ENCODE assay signal across 24 cellular contexts in genomic region chr2:23322813-23323212, GRCh38.
DNase-seq lines count a peak whose midpoint lies in the region; ATAC-seq, FAIRE-seq and TF ChIP-seq lines count a peak whose summit lies in the region.
"Had no signal": no experiment of that assay in that cellular context is flagged by ENCODE, and none has a peak within 500 bp of the region (broad histone marks: within the 10 kb centered on the region; RNA-seq: fewer than 3 reads in every experiment).

No MANE protein-coding gene starts in this region.

- H3K9me3 ChIP-seq in body of pancreas (no peaks in the 10 kb centered on the region), small intestine (ENCODE audit: control insufficient read depth, low read depth) (no peaks in the 10 kb centered on the region), Caco-2 (no peaks in the 10 kb centered on the region)

- H3K36me3 ChIP-seq in body of pancreas (replicated peaks in 1 of 2; ENCODE audit: insufficient read depth in 1 of 2, low read depth in 2 of 2) (no peaks in the 10 kb centered on the region), small intestine (ENCODE audit: control insufficient read depth in 2 of 2, insufficient read depth in 2 of 2, low read length in 2 of 2) (no peaks in the 10 kb centered on the region), Caco-2 (ENCODE audit: control insufficient read depth, insufficient read depth, low read length) (no peaks in the 10 kb centered on the region)

- no peak overlapping the region for H3K4me3 Mint-ChIP-seq in Caco-2 (ENCODE audit: unreplicated experiment)
- no peak overlapping the region for H3K4me3 Mint-ChIP-seq in effector memory CD8-positive, alpha-beta T cell
- H3K4me3 Mint-ChIP-seq: B cell; CD8-positive, alpha-beta T cell had no signal

- intact Hi-C loops in body of pancreas (cut with DNase I), result no loop called here
- intact Hi-C loops in Caco-2 (cut with micrococcal nuclease; ENCODE audit: unreplicated experiment), result no loop called here

- no peak overlapping the region for H3K27ac Mint-ChIP-seq in Caco-2 (ENCODE audit: unreplicated experiment)
- H3K27ac Mint-ChIP-seq in effector memory CD8-positive, alpha-beta T cell, result no peak overlapping the region
- H3K27ac Mint-ChIP-seq: B cell; CD8-positive, alpha-beta T cell had no signal

- H3K27me3 ChIP-seq in body of pancreas, result no peaks in the 10 kb centered on the region
- H3K27me3 ChIP-seq in small intestine (ENCODE audit: control insufficient read depth in 2 of 2, insufficient read depth in 2 of 2, low read length in 2 of 2), result no peaks in the 10 kb centered on the region
- H3K27me3 ChIP-seq in Caco-2 (replicated peaks; ENCODE audit: control insufficient read depth, insufficient read depth, low read length), result no peaks in the 10 kb centered on the region

- ATAC-seq in body of pancreas, result peak; percentile 12
- no peak for ATAC-seq in effector memory CD8-positive, alpha-beta T cell (replicated peaks)
- ATAC-seq: CD8-positive, alpha-beta T cell; HCT116 had no signal

- H3K36me3 Mint-ChIP-seq in Caco-2 (ENCODE audit: insufficient read depth, unreplicated experiment), result no peaks in the 10 kb centered on the region
- peaks cover 6% of the 10 kb centered on the region for H3K36me3 Mint-ChIP-seq in effector memory CD8-positive, alpha-beta T cell (ENCODE audit: insufficient read depth)
- H3K36me3 Mint-ChIP-seq: CD8-positive, alpha-beta T cell had no signal

- H3K4me1 Mint-ChIP-seq in Caco-2 (ENCODE audit: low read depth, unreplicated experiment), result no peaks in the 10 kb centered on the region
- H3K4me1 Mint-ChIP-seq in effector memory CD8-positive, alpha-beta T cell (ENCODE audit: low read depth in 2 of 2), result no peaks in the 10 kb centered on the region
- H3K4me1 Mint-ChIP-seq: B cell had no signal

- no peak for TF ChIP-seq CTCF in body of pancreas (IDR thresholded peaks at IDR 0.05)
- TF ChIP-seq CTCF in fibroblast of the aortic adventitia (IDR thresholded peaks at IDR 0.05; ENCODE audit: insufficient read depth, low read length), result no peak
- TF ChIP-seq CTCF in Caco-2 (IDR thresholded peaks at IDR 0.05; ENCODE audit: insufficient read depth in 1 of 2, low read depth in 1 of 2, low read length in 1 of 2, severe bottlenecking in 1 of 2, unreplicated experiment in 1 of 2), result no peak

- no peak for FAIRE-seq in small intestine (lab: Jason Lieb, UNC)
- FAIRE-seq: GM12891, GM19239, RCC 7860 had no signal

- H3K9me3 Mint-ChIP-seq in Caco-2 (ENCODE audit: unreplicated experiment), result no peaks in the 10 kb centered on the region
- no peaks in the 10 kb centered on the region for H3K9me3 Mint-ChIP-seq in effector memory CD8-positive, alpha-beta T cell
- H3K9me3 Mint-ChIP-seq: CD8-positive, alpha-beta T cell had no signal

- BruUV-seq in Caco-2 (replicated peaks; lab: Mats Ljungman, UMichigan), result no TSS peak

- 27 to 38% methylated on average over 7 of the region's 7 CpGs for WGBS in body of pancreas, 2 donors
- WGBS in small intestine, 3 donors, result 24 to 58% (median 36%) methylated on average over 7 of the region's 7 CpGs

- POLR2A ChIA-PET in Caco-2 (lab: Charles Lee), result no interaction called here

- H3K27ac ChIP-seq in body of pancreas (no peak overlapping the region), small intestine (ENCODE audit: low read depth in 1 of 2, low read length in 1 of 2) (no peak overlapping the region)
- H3K27ac ChIP-seq: C4-2B, SK-N-MC had no signal

- DNase-seq in NCI-H446 treated with DMSO at 0.1 percent for 48 hours (lab: John Stamatoyannopoulos, UW) (peak; percentile 60), body of pancreas (peak in 1 of 4 donors; percentile 17), fibroblast of the aortic adventitia (ENCODE audit: low read depth) (peak; percentile 31), small intestine (peak; percentile 4), Caco-2 (no peak), SW 1271 (lab: John Stamatoyannopoulos, UW) (no peak)
- no peak for DNase-seq in effector memory CD8-positive, alpha-beta T cell
- DNase-seq: CD8-positive, alpha-beta T cell; DMS 273 treated with DMSO at 0.1 percent for 48 hours; DMS79; EL; GF-D8; NCI-H1048; NCI-H1694 treated with DMSO at 0.1 percent for 48 hours; NCI-H2227 treated with DMSO at 0.1 percent for 48 hours; NCI-H510A treated with DMSO at 0.1 percent for 48 hours; SIG-M5 had no signal

- TF ChIP-seq POLR2A in body of pancreas (IDR thresholded peaks at IDR 0.05), result no peak

- H3K4me3 ChIP-seq in body of pancreas (no peak overlapping the region), fibroblast of the aortic adventitia (ENCODE audit: low read depth, low read length) (no peak overlapping the region), small intestine (ENCODE audit: low read depth in 1 of 2, low read length in 2 of 2) (no peak overlapping the region), Caco-2 (ENCODE audit: low read depth, low read length) (no peak overlapping the region)
- H3K4me3 ChIP-seq: SK-N-MC had no signal

- peaks cover 20% of the 10 kb centered on the region for H3K27me3 Mint-ChIP-seq in Caco-2 (ENCODE audit: insufficient read depth, unreplicated experiment)
- peaks cover 23 to 29% of the 10 kb centered on the region in 2 donors for H3K27me3 Mint-ChIP-seq in effector memory CD8-positive, alpha-beta T cell

- CTCF ChIA-PET in Caco-2 (lab: Charles Lee), result no interaction called here

- H3K4me1 ChIP-seq in body of pancreas (no peaks in the 10 kb centered on the region), small intestine (ENCODE audit: control insufficient read depth in 2 of 2, insufficient read depth in 1 of 2, low read depth in 1 of 2, low read length in 1 of 2) (no peaks in the 10 kb centered on the region), Caco-2 (no peaks in the 10 kb centered on the region)

Comparison
In these comparisons a context has a peak if more than half of its experiments do, and no peak if none do; other contexts are left out.
1. DNase-seq: peak in NCI-H446 treated with DMSO at 0.1 percent for 48 hours (single experiment), fibroblast of the aortic adventitia (single experiment) and small intestine (single experiment); none in Caco-2 (0 of 2), SW 1271 (0 of 2) and effector memory CD8-positive, alpha-beta T cell (0 of 3).